Comparison of ENCODE assay signal across 24 cellular contexts in genomic region chr9:72537011-72537545, GRCh38. TPM values are rescaled to one million over a fixed set of nuclear protein-coding genes. Genes with fewer than 3 reads are reported as not detected.
"Had no signal": no experiment of that assay in that cellular context is flagged by ENCODE, and none has a peak within 500 bp of the region (broad histone marks: within the 10 kb centered on the region; RNA-seq: fewer than 3 reads in every experiment).

No MANE protein-coding gene starts in this region.

- H3K9me3 ChIP-seq: esophagus squamous epithelium, neutrophil, psoas muscle, right lobe of liver, testis, upper lobe of right lung, vagina had no signal

- H3K4me1 ChIP-seq: heart left ventricle, psoas muscle, spleen, testis, upper lobe of right lung had no signal

- H3K27me3 ChIP-seq: esophagus squamous epithelium, heart left ventricle, neutrophil, right lobe of liver, spleen, testis, tibial nerve, upper lobe of right lung, vagina had no signal

- H3K36me3 ChIP-seq: esophagus squamous epithelium, heart left ventricle, neutrophil, right lobe of liver, spleen, tibial nerve, upper lobe of right lung, vagina had no signal

- H3K27ac ChIP-seq: esophagus squamous epithelium, heart left ventricle, neutrophil, psoas muscle, right lobe of liver, spleen, testis, tibial nerve, upper lobe of right lung, vagina had no signal

- DNase-seq: effector memory CD8-positive, alpha-beta T cell; esophagus squamous epithelium; heart left ventricle; hippocampal formation; left colon; left ventricle myocardium superior; naive thymus-derived CD4-positive, alpha-beta T cell; nephron progenitor cell; psoas muscle; retina; right lobe of liver; spleen; stimulated activated CD4-positive, alpha-beta T cell treated with anti-CD3 and anti-CD28 coated beads, Interleukin-15, amount 100 ng/mL, for 24 hours; stimulated activated CD4-positive, alpha-beta T cell treated with anti-CD3 and anti-CD28 coated beads, Interleukin-1b, Interleukin-23, amount 100 ng/mL, for 48 hours; stimulated activated CD4-positive, alpha-beta T cell treated with anti-CD3 and anti-CD28 coated beads, Interleukin-4, amount 100 ng/mL, for 24 hours; testis; upper lobe of right lung had no signal

- ATAC-seq: effector memory CD8-positive, alpha-beta T cell; heart left ventricle; left colon; left ventricle myocardium superior; naive thymus-derived CD4-positive, alpha-beta T cell; psoas muscle; right lobe of liver; stimulated activated memory B cell treated with anti-CD40 and anti-IgM and Interleukin-4, amounts not matched to agents 10 μg/mL and 1 μg/mL and 100 μg/mL, for 72 hours; upper lobe of right lung had no signal

- H3K4me3 ChIP-seq: esophagus squamous epithelium, heart left ventricle, lung, psoas muscle, right lobe of liver, spleen, testis, tibial nerve, upper lobe of right lung, vagina had no signal

RNA-seq across cellular contexts. Expression of gene TMC1, which starts 15.7 kb away (rescaled TPM):
- total RNA-seq: epithelial cell of proximal tubule; kidney epithelial cell; left ventricle myocardium superior; naive thymus-derived CD4-positive, alpha-beta T cell; spleen; upper lobe of right lung; vagina had no signal
- polyA plus RNA-seq: heart left ventricle; naive thymus-derived CD4-positive, alpha-beta T cell had no signal
